Comparison of ENCODE assay signal across 9 cellular contexts in the genomic region with DNA sequence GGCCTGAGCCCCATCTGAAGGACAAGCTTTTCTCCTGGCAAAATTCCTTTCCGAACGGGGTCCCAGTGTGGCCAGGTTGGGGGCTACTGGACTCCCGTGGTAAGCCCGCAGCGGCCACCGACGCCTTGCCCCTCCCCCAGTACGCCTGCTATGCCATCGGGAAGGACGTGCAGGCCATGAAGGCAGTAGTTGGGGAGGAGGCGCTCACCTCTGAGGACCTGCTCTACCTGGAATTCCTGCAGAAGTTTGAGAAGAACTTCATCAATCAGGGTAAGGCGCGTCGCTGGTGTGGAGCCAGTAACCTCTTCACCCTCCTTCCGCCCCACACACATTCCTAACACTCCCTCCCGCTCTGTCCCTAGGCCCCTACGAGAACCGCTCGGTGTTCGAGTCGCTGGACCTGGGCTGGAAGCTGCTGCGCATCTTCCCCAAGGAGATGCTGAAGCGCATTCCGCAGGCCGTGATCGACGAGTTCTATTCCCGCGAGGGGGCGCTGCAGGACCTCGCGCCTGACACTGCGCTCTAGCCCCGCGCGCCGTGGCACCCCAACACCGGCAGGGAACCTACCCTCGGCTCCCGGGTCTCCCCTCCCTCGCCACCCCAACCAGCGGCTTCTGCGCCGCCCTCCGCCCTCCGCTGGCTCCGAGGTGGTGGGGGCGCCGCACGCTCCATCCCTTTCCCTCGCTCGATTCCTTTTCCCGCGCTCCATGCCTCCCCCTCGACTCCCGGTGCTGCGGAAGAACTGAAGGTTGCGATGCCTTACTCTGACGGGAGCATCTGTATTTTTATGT. TPM values are rescaled to one million over a fixed set of nuclear protein-coding genes. Genes with fewer than 3 reads are reported as not detected.
DNase-seq lines count a peak whose midpoint lies in the region; ATAC-seq and TF ChIP-seq lines count a peak whose summit lies in the region.
"Had no signal": no experiment of that assay in that cellular context is flagged by ENCODE, and none has a peak within 500 bp of the region (broad histone marks: within the 10 kb centered on the region; RNA-seq: fewer than 3 reads in every experiment).

No MANE protein-coding gene starts in this region.

- H3K9me2 ChIP-seq in GM23248 (ENCODE audit: insufficient read depth), result no peaks in the 10 kb centered on the region

- H3K4me2 ChIP-seq in DND-41 (ENCODE audit: insufficient read depth, low read length) (no peak overlapping the region), GM23248 (ENCODE audit: unreplicated experiment) (peak overlapping the region; percentile 95)

- H2AFZ ChIP-seq in DND-41 (ENCODE audit: low read depth, low read length), result no peak overlapping the region
- peak overlapping the region; percentile 90 for H2AFZ ChIP-seq in GM23248

- no peaks in the 10 kb centered on the region; the same call in 1 of the 2 replicates for H4K20me1 ChIP-seq in DND-41 (ENCODE audit: insufficient read depth, low read length)
- H4K20me1 ChIP-seq in GM23248 (ENCODE audit: insufficient read depth), result no peaks in the 10 kb centered on the region

- peak; percentile 70; the same call in 2 of the 3 replicates for ATAC-seq in DND-41 (ENCODE audit: insufficient read depth, low read depth)
- no peak for ATAC-seq in GM19395 (IDR thresholded peaks at IDR 0.05; ENCODE audit: unreplicated experiment)

- no peaks in the 10 kb centered on the region for H3F3A ChIP-seq in GM23248 (ENCODE audit: insufficient read depth)

- H3K79me2 ChIP-seq in DND-41 (ENCODE audit: insufficient read depth, low read length), result no peaks in the 10 kb centered on the region
- H3K79me2 ChIP-seq in GM23248 (ENCODE audit: insufficient read depth), result no peaks in the 10 kb centered on the region

- H3K27me3 ChIP-seq in DND-41 (ENCODE audit: insufficient read depth, low read length, poor library complexity) (no peaks in the 10 kb centered on the region), GM23248 (replicated peaks; ENCODE audit: insufficient read depth) (peaks cover 21% of the 10 kb centered on the region; the same call in 1 of the 2 replicates), mucosa of rectum (ENCODE audit: control insufficient read depth in 2 of 2, insufficient read depth in 2 of 2, low read length in 2 of 2) (peaks cover 7 to 15% of the 10 kb centered on the region in 2 donors)

- H3K4me3 ChIP-seq in DND-41 (ENCODE audit: low read depth in 1 of 2, low read length in 2 of 2) (no peak overlapping the region), GM23248 (peak overlapping the region; percentile 80), epithelial cell of esophagus (ENCODE audit: low read length) (peak overlapping the region; percentile 27), mucosa of rectum (ENCODE audit: low read length in 2 of 2) (peak overlapping the region; percentile 56 to 57)

- 2 to 6% methylated on average over 41 to 58 of the region's 59 CpGs for WGBS in GM23248 (ENCODE audit: low coverage in 1 of 2, low lambda C conversion rate in 2 of 2, missing lambda C conversion rate in 2 of 2), 2 experiments

- H3K36me3 ChIP-seq in DND-41 (ENCODE audit: insufficient read depth, low read length) (no peaks in the 10 kb centered on the region), GM23248 (ENCODE audit: low read depth) (no peaks in the 10 kb centered on the region), mucosa of rectum (ENCODE audit: control insufficient read depth in 2 of 2, insufficient read depth in 2 of 2, low read length in 2 of 2) (no peaks in the 10 kb centered on the region)

- in situ Hi-C loops in GM23248 (cut with MboI), result loop anchor here (25.0 kb wide), 1 partner anchor 652 kb away; a partner anchor contains a TSS

- H3K9ac ChIP-seq in DND-41 (ENCODE audit: low read depth, low read length), result no peak overlapping the region
- H3K9ac ChIP-seq in GM23248, result peak overlapping the region; percentile 45; the same call in 1 of the 2 replicates
- peak overlapping the region in 1 of 2 donors; percentile 53 for H3K9ac ChIP-seq in mucosa of rectum (ENCODE audit: low read depth in 1 of 2, low read length in 2 of 2)

- TF ChIP-seq CTCF in DND-41 (IDR thresholded peaks at IDR 0.05; ENCODE audit: borderline replicate concordance, extremely low read depth, low read length, poor library complexity, severe bottlenecking) (peak; percentile 28), epithelial cell of esophagus (IDR thresholded peaks at IDR 0.05; ENCODE audit: insufficient read depth, low read depth, low read length, missing control alignments) (peak; percentile 73)

- DNase-seq in DND-41, result peak; percentile 43
- peak; percentile 84 for DNase-seq in GM23248
- peak; percentile 53 for DNase-seq in NCI-H1105 treated with DMSO at 0.1 percent for 48 hours (lab: John Stamatoyannopoulos, UW)
- peak; percentile 94 for DNase-seq in activated CD8-positive, alpha-beta memory T cell treated with anti-CD3 and anti-CD28 coated beads, Interleukin-2, amount 50 U/mL, for 48 hours
- peak; percentile 70 for DNase-seq in epithelial cell of esophagus (ENCODE audit: low read depth)
- DNase-seq in stimulated activated CD8-positive, alpha-beta memory T cell treated with anti-CD3 and anti-CD28 coated beads, Interleukin-4, amount 100 ng/mL, for 4 hours (ENCODE audit: low read depth in 2 of 2, low spot score in 1 of 2), result peak; percentile 65 to 71

- H3K4me1 ChIP-seq in DND-41 (ENCODE audit: insufficient read depth, low read length) (no peaks in the 10 kb centered on the region), GM23248 (ENCODE audit: insufficient read depth) (no peaks in the 10 kb centered on the region), mucosa of rectum (ENCODE audit: control insufficient read depth in 2 of 2, insufficient read depth in 2 of 2, low read length in 2 of 2) (peaks cover 0 to 3% of the 10 kb centered on the region in 2 donors)

- H3K9me3 ChIP-seq in DND-41 (ENCODE audit: insufficient read depth, low read length, severe bottlenecking) (no peaks in the 10 kb centered on the region), GM23248 (ENCODE audit: low read depth) (no peaks in the 10 kb centered on the region), mucosa of rectum (ENCODE audit: control insufficient read depth in 2 of 2, low read length in 2 of 2) (no peaks in the 10 kb centered on the region)

- H3K27ac ChIP-seq in DND-41 (ENCODE audit: low read length), result no peak overlapping the region
- no peak overlapping the region for H3K27ac ChIP-seq in GM23248
- no peak overlapping the region for H3K27ac ChIP-seq in mucosa of rectum (ENCODE audit: low read depth in 2 of 2, low read length in 2 of 2)
- H3K27ac ChIP-seq: VCaP had no signal

RNA-seq across cellular contexts. Expression of a gene that starts 13.6 kb away (rescaled TPM):
- not detected in 2 replicates for total RNA-seq in GM23248 (2014; rRNA removed; shearing (Covaris generic))
- 0.65 and 1.2 TPM in 2 replicates for polyA plus RNA-seq in GM23248 (2016; fragmentation: Nextera tagmentation; extraction: Ambion mirVana)

RNA-seq across cellular contexts. Expression of a gene that starts 29.1 kb away (rescaled TPM):
- total RNA-seq in GM23248 (2014; rRNA removed; shearing (Covaris generic)), result not detected in 2 replicates
- polyA plus RNA-seq in GM23248 (2016; fragmentation: Nextera tagmentation; extraction: Ambion mirVana), result 0.60 TPM in 1 of 2 replicates, not detected in the other

RNA-seq across cellular contexts. Expression of a gene that starts 29.9 kb away (rescaled TPM):
- 46.9 and 64.1 TPM in 2 replicates for total RNA-seq in GM23248 (2014; rRNA removed; shearing (Covaris generic))
- polyA plus RNA-seq in GM23248 (2016; fragmentation: Nextera tagmentation; extraction: Ambion mirVana), result 54.1 and 55.7 TPM in 2 replicates

Comparison
In these comparisons a context has a peak if more than half of its experiments do, and no peak if none do; other contexts are left out.
1. DNase-seq: peak in every context shown above with its lines; median percentile 94 in activated CD8-positive, alpha-beta memory T cell treated with anti-CD3 and anti-CD28 coated beads, Interleukin-2, amount 50 U/mL, for 48 hours; 84 in GM23248; 70 in epithelial cell of esophagus; 68 in stimulated activated CD8-positive, alpha-beta memory T cell treated with anti-CD3 and anti-CD28 coated beads, Interleukin-4, amount 100 ng/mL, for 4 hours; 53 in NCI-H1105 treated with DMSO at 0.1 percent for 48 hours; 43 in DND-41.
2. H3K4me3 ChIP-seq: peak in GM23248 (single experiment), epithelial cell of esophagus (single experiment) and mucosa of rectum (2 of 2); none in DND-41 (0 of 2).